In the genomic region with DNA sequence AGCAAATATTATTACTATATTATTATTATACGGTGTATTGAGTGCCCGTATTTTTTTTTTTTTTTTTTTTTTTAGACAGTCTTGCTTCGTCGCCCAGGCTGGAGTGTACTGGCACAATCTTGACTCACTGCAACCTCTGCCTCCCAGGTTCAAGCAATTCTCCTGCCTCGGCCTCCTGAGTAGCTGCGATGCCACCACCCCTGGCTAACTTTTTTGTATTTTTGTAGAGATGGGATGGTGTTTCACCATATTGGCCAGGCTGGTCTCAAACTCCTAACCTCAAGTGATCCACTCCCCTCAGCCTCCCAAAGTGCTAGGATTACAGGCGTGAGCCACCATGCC, we compare ENCODE assay signal across 8 cellular contexts. TPM values are rescaled to one million over a fixed set of nuclear protein-coding genes. Genes with fewer than 3 reads are reported as not detected.
DNase-seq lines count a peak whose midpoint lies in the region; ATAC-seq, FAIRE-seq and TF ChIP-seq lines count a peak whose summit lies in the region.
"Not testable (repeated sequence)": the region's sequence is repeated elsewhere in the genome, so short reads cannot be mapped to it uniquely, and the experiment has no call there.

No MANE protein-coding gene starts in this region.

- peaks cover 71% of the 10 kb centered on the region for H3K79me2 ChIP-seq in K562 (ENCODE audit: control insufficient read depth, insufficient read depth, low read length)
- H3K79me2 ChIP-seq in parathyroid adenoma: peaks cover 29% of the 10 kb centered on the region

- peaks cover 15% of the 10 kb centered on the region for H3K36me3 Mint-ChIP-seq in activated CD4-positive, alpha-beta T cell treated with anti-CD3 and anti-CD28 coated beads, Interleukin-2, amount 10 ng/mL, durations not matched to agents 7 days and 5 days (ENCODE audit: low read depth)

- H4K20me1 ChIP-seq in BLaER1 treated with 17β-estradiol and CSF1 and Interleukin-3, amounts not matched to agents 10 nM and 100 nM: peaks cover 24 to 48% (median 37%) of the 10 kb centered on the region in 11 experiments; a peak in 20 of 22 replicates
- H4K20me1 ChIP-seq in K562 (replicated peaks; ENCODE audit: control insufficient read depth, insufficient read depth, low read length): peaks cover 22% of the 10 kb centered on the region

- TF ChIP-seq POLR2A in K562 (conservative IDR thresholded peaks at IDR 0.05); esophagus muscularis mucosa (IDR thresholded peaks at IDR 0.05; ENCODE audit: low read depth); lower leg skin (IDR thresholded peaks at IDR 0.05): not testable (repeated sequence)

- H3K4me1 ChIP-seq in BLaER1 treated with 17β-estradiol and CSF1 and Interleukin-3, amounts not matched to agents 10 nM and 100 nM: peaks cover 59 to 80% (median 76%) of the 10 kb centered on the region in 10 experiments
- peaks cover 36 to 64% of the 10 kb centered on the region in 2 experiments for H3K4me1 ChIP-seq in K562 (replicated peaks in 1 of 2; ENCODE audit: control insufficient read depth in 2 of 2, insufficient read depth in 2 of 2, low read length in 2 of 2)
- peaks cover 56 to 75% (median 69%) of the 10 kb centered on the region in 4 donors for H3K4me1 ChIP-seq in esophagus muscularis mucosa
- peaks cover 23% of the 10 kb centered on the region for H3K4me1 ChIP-seq in parathyroid adenoma
- peaks cover 55% of the 10 kb centered on the region for H3K4me1 ChIP-seq in thymus (ENCODE audit: control insufficient read depth, insufficient read depth, low read length)

- TF ChIP-seq CTCF in K562 (IDR thresholded peaks at IDR 0.05 in 2 of 3, conservative IDR thresholded peaks at IDR 0.05 in 1 of 3; ENCODE audit: insufficient read depth in 2 of 3, low read depth in 1 of 3, low read length in 3 of 3); esophagus muscularis mucosa (IDR thresholded peaks at IDR 0.05); lower leg skin (IDR thresholded peaks at IDR 0.05); parathyroid adenoma (IDR thresholded peaks at IDR 0.05): not testable (repeated sequence)

- peak overlapping the region; percentile 91 to 99 (median 95) for H3K9ac ChIP-seq in BLaER1 treated with 17β-estradiol and CSF1 and Interleukin-3, amounts not matched to agents 10 nM and 100 nM
- peak overlapping the region; percentile 12 to 95; a peak in 2 of 4 replicates for H3K9ac ChIP-seq in K562 (ENCODE audit: insufficient read depth in 1 of 2, low read depth in 2 of 2, low read length in 2 of 2)
- H3K9ac ChIP-seq in parathyroid adenoma: not testable (repeated sequence)

- H3K27me3 ChIP-seq in BLaER1 treated with 17β-estradiol and CSF1 and Interleukin-3, amounts not matched to agents 10 nM and 100 nM; K562 (ENCODE audit: control insufficient read depth in 2 of 2, insufficient read depth in 2 of 2, low read length in 2 of 2); esophagus muscularis mucosa; parathyroid adenoma (ENCODE audit: control insufficient read depth, insufficient read depth, low read length); thymus (ENCODE audit: control insufficient read depth, insufficient read depth): not testable (repeated sequence)

- H3K36me3 ChIP-seq in BLaER1 treated with 17β-estradiol and CSF1 and Interleukin-3, amounts not matched to agents 10 nM and 100 nM; KOPT-K1 (ENCODE audit: insufficient read depth, low read length); K562 (ENCODE audit: control insufficient read depth, insufficient read depth, low read length); esophagus muscularis mucosa; parathyroid adenoma (ENCODE audit: control insufficient read depth, insufficient read depth, low read length); thymus (ENCODE audit: control insufficient read depth, insufficient read depth): not testable (repeated sequence)

- not testable (repeated sequence) for FAIRE-seq in K562 (lab: Jason Lieb, UNC)

- in situ Hi-C loops in K562 (cut with MboI): not testable (repeated sequence)

- peak overlapping the region; percentile 90 to 100 (median 96) for H3K4me2 ChIP-seq in BLaER1 treated with 17β-estradiol and CSF1 and Interleukin-3, amounts not matched to agents 10 nM and 100 nM
- H3K4me2 ChIP-seq in K562 (ENCODE audit: insufficient read depth, low read length) (peak overlapping the region; percentile 93), parathyroid adenoma (ENCODE audit: low read length) (peak overlapping the region; percentile 78)

- not testable (repeated sequence) for ATAC-seq in K562

- not testable (repeated sequence) for H3K9me3 Mint-ChIP-seq in activated CD4-positive, alpha-beta T cell treated with anti-CD3 and anti-CD28 coated beads, Interleukin-2, amount 10 ng/mL, durations not matched to agents 7 days and 5 days

- intact Hi-C loops in K562 (cut with micrococcal nuclease); esophagus muscularis mucosa (cut with DNase I): not testable (repeated sequence)
- intact Hi-C loops in lower leg skin (cut with DNase I; ENCODE audit: low total_unique reads): loop anchor here (5.0 kb wide), 1 partner anchor 83 kb away; no protein-coding TSS in a partner anchor

- not testable (repeated sequence) for H2AFZ ChIP-seq in K562 (ENCODE audit: low read depth, low read length); parathyroid adenoma

- peak overlapping the region; percentile 83 to 99 (median 90) for H3K4me3 ChIP-seq in BLaER1 treated with 17β-estradiol and CSF1 and Interleukin-3, amounts not matched to agents 10 nM and 100 nM
- H3K4me3 ChIP-seq in K562: peak overlapping the region; percentile 79
- peak overlapping the region; percentile 75 to 99 (median 87) for H3K4me3 ChIP-seq in esophagus muscularis mucosa
- peak overlapping the region; percentile 18 for H3K4me3 ChIP-seq in lower leg skin (ENCODE audit: low read depth, poor library complexity, severe bottlenecking)
- H3K4me3 ChIP-seq in parathyroid adenoma (ENCODE audit: low read depth, low read length): peak overlapping the region; percentile 93
- peak overlapping the region; percentile 75 for H3K4me3 ChIP-seq in thymus (ENCODE audit: low read length)

- not testable (repeated sequence) for TF ChIP-seq EP300 in K562 (IDR thresholded peaks at IDR 0.05; ENCODE audit: low read length); esophagus muscularis mucosa (IDR thresholded peaks at IDR 0.05)

- WGBS in K562 (ENCODE audit: insufficient coverage, low coverage, missing lambda C conversion rate): 58% methylated on average over 2 of the region's 7 CpGs
- WGBS in esophagus muscularis mucosa: 55% methylated on average over 7 of the region's 7 CpGs
- WGBS in lower leg skin, 2 donors: 37 to 44% methylated on average over 7 of the region's 7 CpGs
- 89% methylated on average over 7 of the region's 7 CpGs for WGBS in thymus

- CTCF ChIA-PET in activated CD4-positive, alpha-beta T cell treated with anti-CD3 and anti-CD28 coated beads, Interleukin-2, amount 10 ng/mL, durations not matched to agents 7 days and 5 days (lab: Charles Lee); K562 (lab: Yijun Ruan, JAX; ENCODE audit: low intra/inter-chr PET ratio): not testable (repeated sequence)

- peak overlapping the region; percentile 87 for H3K4me3 Mint-ChIP-seq in activated CD4-positive, alpha-beta T cell treated with anti-CD3 and anti-CD28 coated beads, Interleukin-2, amount 10 ng/mL, durations not matched to agents 7 days and 5 days

- H3K9me1 ChIP-seq in K562 (ENCODE audit: control insufficient read depth, insufficient read depth, low read length): not testable (repeated sequence)

- DNase-seq in activated CD4-positive, alpha-beta T cell treated with anti-CD3 and anti-CD28 coated beads, Interleukin-2, amount 10 ng/mL, durations not matched to agents 7 days and 5 days; K562 (ENCODE audit: extremely low read depth in 1 of 4, low spot score in 3 of 4); esophagus muscularis mucosa (ENCODE audit: extremely low spot score): not testable (repeated sequence)
- peak in 1 of 2 donors; percentile 78 for DNase-seq in lower leg skin (ENCODE audit: low spot score in 2 of 2)

- peak overlapping the region; percentile 94 for H3K27ac Mint-ChIP-seq in activated CD4-positive, alpha-beta T cell treated with anti-CD3 and anti-CD28 coated beads, Interleukin-2, amount 10 ng/mL, durations not matched to agents 7 days and 5 days

- BruUV-seq in K562 (replicated peaks; lab: Mats Ljungman, UMichigan): not testable (repeated sequence)

- not testable (repeated sequence) for H3K9me3 ChIP-seq in BLaER1 treated with 17β-estradiol and CSF1 and Interleukin-3, amounts not matched to agents 10 nM and 100 nM (replicated peaks in 1 of 11); KOPT-K1 (ENCODE audit: insufficient read depth, low read length, poor library complexity, severe bottlenecking); K562 (replicated peaks; ENCODE audit: control insufficient read depth, insufficient read depth, low read depth, low read length); esophagus muscularis mucosa; parathyroid adenoma (ENCODE audit: control insufficient read depth, low read length); thymus (ENCODE audit: control insufficient read depth)

- H3K27ac ChIP-seq in BLaER1 treated with 17β-estradiol and CSF1 and Interleukin-3, amounts not matched to agents 10 nM and 100 nM: peak overlapping the region; percentile 88 to 100 (median 92); a peak in 21 of 22 replicates
- H3K27ac ChIP-seq in KOPT-K1 (ENCODE audit: low read depth, low read length, poor library complexity, severe bottlenecking) (peak overlapping the region; percentile 77), K562 (ENCODE audit: extremely low read depth, low read depth, low read length) (peak overlapping the region; percentile 93; the same call in 2 of the 3 replicates), esophagus muscularis mucosa (replicated peaks in 1 of 4) (peak overlapping the region; percentile 91 to 97 (median 94)), parathyroid adenoma (peak overlapping the region; percentile 95), thymus (ENCODE audit: low read depth) (peak overlapping the region; percentile 85)

- TF ChIP-seq RAD21 in K562 (CRISPR knock-in tag; conservative IDR thresholded peaks at IDR 0.05 in 1 of 2, IDR thresholded peaks at IDR 0.05 in 1 of 2): not testable (repeated sequence)

- POLR2A ChIA-PET in activated CD4-positive, alpha-beta T cell treated with anti-CD3 and anti-CD28 coated beads, Interleukin-2, amount 10 ng/mL, durations not matched to agents 7 days and 5 days (lab: Charles Lee); K562 (lab: Yijun Ruan, JAX): not testable (repeated sequence)

- H3K4me1 Mint-ChIP-seq in activated CD4-positive, alpha-beta T cell treated with anti-CD3 and anti-CD28 coated beads, Interleukin-2, amount 10 ng/mL, durations not matched to agents 7 days and 5 days: peaks cover 73% of the 10 kb centered on the region

- H3K27me3 Mint-ChIP-seq in activated CD4-positive, alpha-beta T cell treated with anti-CD3 and anti-CD28 coated beads, Interleukin-2, amount 10 ng/mL, durations not matched to agents 7 days and 5 days: not testable (repeated sequence)

RNA-seq across cellular contexts. Expression of a gene that starts 2.2 kb away (rescaled TPM):
- total RNA-seq in activated CD4-positive, alpha-beta T cell treated with anti-CD3 and anti-CD28 coated beads, Interleukin-2, amount 10 ng/mL, durations not matched to agents 7 days and 5 days: 10 to 100 TPM; 38.8 to 42.4 TPM
- total RNA-seq in K562 (2011; cell fraction: chromatin; rRNA removed; ENCODE audit: low replicate concordance): 14.7 and 14.9 TPM in 2 replicates
- 17.9 and 22.7 TPM in 2 replicates for total RNA-seq in K562 (2011; cell fraction: nucleolus; rRNA removed)
- total RNA-seq in K562 (2011; cell fraction: nucleoplasm; rRNA removed): 32.8 and 52.0 TPM in 2 replicates
- total RNA-seq in K562 (2014; rRNA removed) (7.1 and 8.7 TPM in 2 replicates), K562 (2014; rRNA removed; fragmentation: Illumina TruSeq; extraction: Trizol) (4.4 and 4.8 TPM in 2 replicates), K562 (2015; rRNA removed; fragmentation: Illumina TruSeq; extraction: Trizol) (3.7 and 4.1 TPM in 2 replicates), K562 (2021) (22.0 and 26.8 TPM in 2 replicates), esophagus muscularis mucosa (10 to 100 TPM; 24.5 to 39.6 (median 37.8) TPM), lower leg skin (10 to 100 TPM; 40.9 to 59.6 (median 46.3) TPM)
- polyA plus RNA-seq in K562 (2011; rRNA removed) (9.6 and 10.1 TPM in 2 replicates), K562 (2014; fragmentation: Illumina TruSeq; extraction: Trizol) (21.4 and 23.8 TPM in 2 replicates), K562 (2014; fragmentation: Nextera tagmentation; extraction: Ambion mirVana) (1 to 10 TPM; 5.2 to 6.0 TPM), K562 (2014; rRNA removed) (10.7 and 13.2 TPM in 2 replicates), thymus (37.1 TPM)
- 13.7 and 14.3 TPM in 2 replicates for polyA plus RNA-seq in K562 (2011; cell fraction: cytosol; rRNA removed)
- polyA plus RNA-seq in K562 (2011; cell fraction: nucleus; rRNA removed): 5.3 and 6.6 TPM in 2 replicates
- 16.9 and 32.7 TPM in 2 replicates for polyA plus RNA-seq in K562 (2012)
- 16.0 and 18.9 TPM in 2 replicates for polyA minus RNA-seq in K562 (2011; rRNA and poly(A)+ RNA removed)
- 15.1 and 15.4 TPM in 2 replicates for polyA minus RNA-seq in K562 (2011; cell fraction: cytosol; rRNA and poly(A)+ RNA removed)
- 3.9 and 4.0 TPM in 2 replicates for polyA minus RNA-seq in K562 (2011; cell fraction: nucleus; rRNA and poly(A)+ RNA removed)

Comparison
In these comparisons a context has a peak if more than half of its experiments do, and no peak if none do; other contexts are left out.
1. H3K4me3 ChIP-seq: peak in every context shown above with its lines; median percentile 93 in parathyroid adenoma; 90 in BLaER1 treated with 17β-estradiol and CSF1 and Interleukin-3, amounts not matched to agents 10 nM and 100 nM; 87 in esophagus muscularis mucosa; 79 in K562; 75 in thymus; 18 in lower leg skin.